In genomic region chr2:86821842-86822241, GRCh38 we compare ENCODE assay signal across 27 cellular contexts. TPM values are rescaled to one million over a fixed set of nuclear protein-coding genes. Genes with fewer than 3 reads are reported as not detected.
A peak's percentile ranks its signal among the peaks of the same experiment; 100 is the strongest.
DNase-seq lines count a peak whose midpoint lies in the region; ATAC-seq and TF ChIP-seq lines count a peak whose summit lies in the region.
"Had no signal": no experiment of that assay in that cellular context is flagged by ENCODE, and none has a peak within 500 bp of the region (broad histone marks: within the 10 kb centered on the region; RNA-seq: fewer than 3 reads in every experiment).

No MANE protein-coding gene starts in this region.

- peak overlapping the region in 1 of 2 donors; percentile 84 for H3K27ac Mint-ChIP-seq in natural killer cell treated with Interleukin-12 subunit alpha and Interleukin-12 subunit beta and Interleukin-15 and Interleukin-18, amount 100 ng/mL, for 72 hours
- no peak overlapping the region for H3K27ac Mint-ChIP-seq in natural killer cell
- H3K27ac Mint-ChIP-seq in activated naive CD8-positive, alpha-beta T cell = peak overlapping the region; percentile 99
- H3K27ac Mint-ChIP-seq in immature natural killer cell = no peak overlapping the region
- H3K27ac Mint-ChIP-seq: neural progenitor cell; T-helper 2 cell treated with Interferon-gamma antibody and Interleukin-4, amounts not matched to agents 5 μg/mL and 100 μg/mL, for 36 hours had no signal

- no peak for TF ChIP-seq EP300 in tibial nerve (IDR thresholded peaks at IDR 0.05)

- no peak for TF ChIP-seq CTCF in natural killer cell (IDR thresholded peaks at IDR 0.05)
- no peak for TF ChIP-seq CTCF in tibial nerve (IDR thresholded peaks at IDR 0.05)

- H3K27me3 ChIP-seq in tibial nerve = peaks cover 0 to 3% of the 10 kb centered on the region in 2 donors
- H3K27me3 ChIP-seq: brain microvascular endothelial cell, neural progenitor cell, vagina had no signal

- H3K27ac ChIP-seq in tibial nerve = no peak overlapping the region
- H3K27ac ChIP-seq: BLaER1 treated with 17β-estradiol and CSF1 and Interleukin-3, amounts not matched to agents 10 nM and 100 nM; brain microvascular endothelial cell; neural progenitor cell; parathyroid adenoma; vagina had no signal

- H3K36me3 ChIP-seq in tibial nerve = no peaks in the 10 kb centered on the region
- H3K36me3 ChIP-seq: BLaER1 treated with 17β-estradiol and CSF1 and Interleukin-3, amounts not matched to agents 10 nM and 100 nM; brain microvascular endothelial cell; neural progenitor cell; stomach; vagina had no signal

- intact Hi-C loops in natural killer cell (cut with micrococcal nuclease) = no loop called here

- no peak for TF ChIP-seq POLR2A in tibial nerve (IDR thresholded peaks at IDR 0.05)

- peak overlapping the region; percentile 78 for H3K4me3 Mint-ChIP-seq in natural killer cell treated with Interleukin-12 subunit alpha and Interleukin-12 subunit beta and Interleukin-15 and Interleukin-18, amount 100 ng/mL, for 72 hours
- H3K4me3 Mint-ChIP-seq in natural killer cell (no peak overlapping the region), immature natural killer cell (no peak overlapping the region)
- peak overlapping the region; percentile 87 for H3K4me3 Mint-ChIP-seq in activated naive CD8-positive, alpha-beta T cell
- H3K4me3 Mint-ChIP-seq: neural progenitor cell; T-helper 2 cell treated with Interferon-gamma antibody and Interleukin-4, amounts not matched to agents 5 μg/mL and 100 μg/mL, for 36 hours had no signal

- ATAC-seq in natural killer cell treated with Interleukin-12 subunit alpha and Interleukin-12 subunit beta and Interleukin-15 and Interleukin-18, amount 100 ng/mL, for 72 hours = no peak
- ATAC-seq in natural killer cell (no peak), esophagus mucosa (peak; percentile 84), HG02938 (IDR thresholded peaks at IDR 0.05; ENCODE audit: unreplicated experiment) (no peak)
- ATAC-seq: Panc1 had no signal

- peaks cover 0 to 5% of the 10 kb centered on the region in 2 donors for H3K27me3 Mint-ChIP-seq in natural killer cell treated with Interleukin-12 subunit alpha and Interleukin-12 subunit beta and Interleukin-15 and Interleukin-18, amount 100 ng/mL, for 72 hours
- H3K27me3 Mint-ChIP-seq in natural killer cell (ENCODE audit: low read depth in 2 of 2) = peaks cover 9 to 10% of the 10 kb centered on the region in 2 donors
- no peaks in the 10 kb centered on the region for H3K27me3 Mint-ChIP-seq in activated naive CD8-positive, alpha-beta T cell
- H3K27me3 Mint-ChIP-seq in immature natural killer cell (ENCODE audit: low read depth in 3 of 3) = peaks cover 0 to 4% (median 0%) of the 10 kb centered on the region in 3 donors

- no peak for DNase-seq in natural killer cell treated with Interleukin-12 subunit alpha and Interleukin-12 subunit beta and Interleukin-15 and Interleukin-18, amount 100 ng/mL, for 72 hours (ENCODE audit: low spot score)
- DNase-seq in natural killer cell = no peak
- DNase-seq in tibial nerve (ENCODE audit: low spot score in 2 of 2) = no peak
- DNase-seq in immature natural killer cell = no peak
- DNase-seq: activated CD4-positive, alpha-beta T cell treated with anti-CD3 and anti-CD28 coated beads for 1 hour; activated naive CD4-positive, alpha-beta T cell treated with Interleukin-2 at 50 U/mL for 16 hours; amygdala; brain microvascular endothelial cell; COR-L47; hypothalamus; MV-4-11; NCI-H1436; NCI-H2081 treated with DMSO at 0.1 percent for 48 hours; SHP77; small intestine; stomach had no signal

- H3K9me3 Mint-ChIP-seq in natural killer cell treated with Interleukin-12 subunit alpha and Interleukin-12 subunit beta and Interleukin-15 and Interleukin-18, amount 100 ng/mL, for 72 hours = no peaks in the 10 kb centered on the region
- H3K9me3 Mint-ChIP-seq in natural killer cell (no peaks in the 10 kb centered on the region), immature natural killer cell (no peaks in the 10 kb centered on the region)
- peaks cover 4% of the 10 kb centered on the region for H3K9me3 Mint-ChIP-seq in activated naive CD8-positive, alpha-beta T cell (ENCODE audit: low read depth)

- no peaks in the 10 kb centered on the region for H3K36me3 Mint-ChIP-seq in natural killer cell treated with Interleukin-12 subunit alpha and Interleukin-12 subunit beta and Interleukin-15 and Interleukin-18, amount 100 ng/mL, for 72 hours
- no peaks in the 10 kb centered on the region for H3K36me3 Mint-ChIP-seq in natural killer cell
- H3K36me3 Mint-ChIP-seq in activated naive CD8-positive, alpha-beta T cell = peaks cover 6% of the 10 kb centered on the region
- H3K36me3 Mint-ChIP-seq in immature natural killer cell = peaks cover 0 to 5% (median 0%) of the 10 kb centered on the region in 3 donors
- H3K36me3 Mint-ChIP-seq: neural progenitor cell had no signal

- H3K4me3 ChIP-seq in tibial nerve = no peak overlapping the region
- H3K4me3 ChIP-seq: BLaER1 treated with 17β-estradiol and CSF1 and Interleukin-3, amounts not matched to agents 10 nM and 100 nM; neural progenitor cell; stomach; vagina had no signal

- WGBS in tibial nerve, 2 donors = 88 to 92% methylated on average over 6 of the region's 6 CpGs

- peaks cover 6 to 15% of the 10 kb centered on the region in 2 donors for H3K4me1 Mint-ChIP-seq in natural killer cell treated with Interleukin-12 subunit alpha and Interleukin-12 subunit beta and Interleukin-15 and Interleukin-18, amount 100 ng/mL, for 72 hours (ENCODE audit: low read depth in 2 of 2)
- H3K4me1 Mint-ChIP-seq in natural killer cell = peaks cover 6 to 10% of the 10 kb centered on the region in 2 donors
- H3K4me1 Mint-ChIP-seq in activated naive CD8-positive, alpha-beta T cell (ENCODE audit: low read depth) = peaks cover 93% of the 10 kb centered on the region
- H3K4me1 Mint-ChIP-seq in immature natural killer cell = peaks cover 0 to 5% of the 10 kb centered on the region in 2 donors

- no peaks in the 10 kb centered on the region for H3K4me1 ChIP-seq in tibial nerve
- H3K4me1 ChIP-seq: neural progenitor cell, parathyroid adenoma, stomach, vagina had no signal

- H3K9me3 ChIP-seq in tibial nerve = peaks cover 0 to 24% (median 5%) of the 10 kb centered on the region in 4 donors
- H3K9me3 ChIP-seq: vagina had no signal

RNA-seq across cellular contexts. Expression of gene CD8A, which starts 31.1 kb away (rescaled TPM):
- total RNA-seq in natural killer cell treated with Interleukin-12 subunit alpha and Interleukin-12 subunit beta and Interleukin-15 and Interleukin-18, amount 100 ng/mL, for 72 hours = 10 to 100 TPM; 67.8 to 85.0 TPM
- 100 to 1,000 TPM in 2 of 3 donors, 10 to 100 TPM in 1; 85.3 to 208 (median 162) TPM for total RNA-seq in natural killer cell
- 0.44 TPM for total RNA-seq in esophagus mucosa
- 1 to 10 TPM in 2 of 4 donors, under 1 TPM in 1, not detected in 1; 0.63 to 1.8 (median 1.1) TPM for total RNA-seq in tibial nerve
- 100 to 1,000 TPM in 1 of 3 donors, 10 to 100 TPM in 2; 76.9 to 131 (median 93.4) TPM for polyA plus RNA-seq in immature natural killer cell
- total RNA-seq: glomerular endothelial cell, LHCN-M2 had no signal

RNA-seq across cellular contexts. Expression of gene CD8B, which starts 39.8 kb away (rescaled TPM):
- 10 to 100 TPM in 1 of 2 donors, 1 to 10 TPM in 1; 8.4 to 31.5 TPM for total RNA-seq in natural killer cell treated with Interleukin-12 subunit alpha and Interleukin-12 subunit beta and Interleukin-15 and Interleukin-18, amount 100 ng/mL, for 72 hours
- total RNA-seq in natural killer cell = 10 to 100 TPM in 1 of 3 donors, 1 to 10 TPM in 2; 1.9 to 22.7 (median 6.0) TPM
- not detected for total RNA-seq in esophagus mucosa
- 1 to 10 TPM in 1 of 4 donors, not detected in 3; 3.1 TPM for total RNA-seq in tibial nerve
- 10 to 100 TPM in 1 of 3 donors, 1 to 10 TPM in 2; 1.7 to 21.0 (median 5.5) TPM for polyA plus RNA-seq in immature natural killer cell
- total RNA-seq: glomerular endothelial cell, LHCN-M2 had no signal

Comparison
In these comparisons a context has a peak if more than half of its experiments do, and no peak if none do; other contexts are left out.
1. H3K4me3 Mint-ChIP-seq: peak in natural killer cell treated with Interleukin-12 subunit alpha and Interleukin-12 subunit beta and Interleukin-15 and Interleukin-18, amount 100 ng/mL, for 72 hours (single experiment) and activated naive CD8-positive, alpha-beta T cell (single experiment); none in natural killer cell (single experiment) and immature natural killer cell (0 of 5).
2. RNA of gene CD8A, which starts 31.1 kb away (total RNA-seq): 85.3 to 208 TPM in natural killer cell and 67.8 to 85.0 TPM in natural killer cell treated with Interleukin-12 subunit alpha and Interleukin-12 subunit beta and Interleukin-15 and Interleukin-18, amount 100 ng/mL, for 72 hours; 0.63 to 1.8 TPM in tibial nerve and 0.44 TPM in esophagus mucosa (single experiment); every median in the first group is over 10 times any median in the second.